ENCODE assay signal across 1 cellular context in genomic region chr19:45862564-45863334, GRCh38.
A peak's percentile ranks its signal among the peaks of the same experiment; 100 is the strongest.
TF ChIP-seq lines count a peak whose summit lies in the region.

Gene SYMPK (minus strand): TSS chr19:45863147. CDS start chr19:45854495, 8,652 bp downstream.

TF ChIP-seq in GM12878, 131 proteins besides CTCF, POLR2A, EP300 and RAD21 (continued from another document and continues in another):
- TF ChIP-seq E2F4 (IDR thresholded peaks at IDR 0.05; ENCODE audit: low read depth, low read length) (0 out of 2 replicates have a peak, but pooled peaks have one; percentile 41), RB1 (IDR thresholded peaks at IDR 0.05; ENCODE audit: borderline replicate concordance) (no peak), CUX1 (IDR thresholded peaks at IDR 0.05; ENCODE audit: insufficient replicate concordance, low read depth, low read length) (no peak), IRF3 (IDR thresholded peaks at IDR 0.05) (no peak), USF2 (IDR thresholded peaks at IDR 0.05; ENCODE audit: borderline replicate concordance, low read depth, low read length) (no peak), MYC (IDR thresholded peaks at IDR 0.05; ENCODE audit: insufficient read depth, insufficient read length, insufficient replicate concordance, low read length, severe bottlenecking) (peak; percentile 69), ZNF217 (IDR thresholded peaks at IDR 0.05) (peak; percentile 73; the same call in 1 of the 2 replicates), CBX5 (IDR thresholded peaks at IDR 0.05; ENCODE audit: low read depth) (no peak), E4F1 (IDR thresholded peaks at IDR 0.05; ENCODE audit: borderline replicate concordance, partially characterized antibody) (peak; percentile 74), CHD1 (IDR thresholded peaks at IDR 0.05; ENCODE audit: low read depth, low read length) (no peak), TAF1 (IDR thresholded peaks at IDR 0.05; ENCODE audit: borderline replicate concordance, low read depth, low read length) (peak; percentile 77), E2F8 (IDR thresholded peaks at IDR 0.05; ENCODE audit: low read depth, partially characterized antibody) (peak; percentile 44), EZH2 (IDR thresholded peaks at IDR 0.05; ENCODE audit: borderline replicate concordance, control insufficient read depth, low read depth, low read length) (no peak), PBX3 (IDR thresholded peaks at IDR 0.05; ENCODE audit: insufficient replicate concordance, low read depth, low read length) (peak; percentile 9), TCF7 (IDR thresholded peaks at IDR 0.05; ENCODE audit: borderline replicate concordance) (no peak), CEBPB (IDR thresholded peaks at IDR 0.05; ENCODE audit: borderline replicate concordance in 1 of 2, low read depth in 2 of 2, low read length in 2 of 2) (no peak), ATF3 (IDR thresholded peaks at IDR 0.05; ENCODE audit: borderline replicate concordance, extremely low read depth, low read depth, low read length) (no peak), RBBP5 (conservative IDR thresholded peaks at IDR 0.05) (no peak), SMC3 (IDR thresholded peaks at IDR 0.05; ENCODE audit: borderline replicate concordance, low read length) (no peak), ATF7 (IDR thresholded peaks at IDR 0.05; ENCODE audit: low read depth) (no peak), MTA2 (IDR thresholded peaks at IDR 0.05; ENCODE audit: low read depth) (no peak), FOS (IDR thresholded peaks at IDR 0.05; ENCODE audit: borderline replicate concordance, extremely low read depth, insufficient read length) (no peak), REST (IDR thresholded peaks at IDR 0.05; ENCODE audit: low read depth, low read length) (no peak), NFIC (IDR thresholded peaks at IDR 0.05; ENCODE audit: low read depth, low read length) (no peak), ZSCAN29 (IDR thresholded peaks at IDR 0.05) (no peak), BCL3 (IDR thresholded peaks at IDR 0.05; ENCODE audit: borderline replicate concordance, insufficient read depth, low read depth, low read length, poor library complexity, severe bottlenecking) (no peak), CBX3 (IDR thresholded peaks at IDR 0.05; ENCODE audit: borderline replicate concordance, low read depth) (no peak), RAD51 (IDR thresholded peaks at IDR 0.05) (peak; percentile 83; the same call in 1 of the 2 replicates), JUNB (IDR thresholded peaks at IDR 0.05) (no peak), NFXL1 (IDR thresholded peaks at IDR 0.05; ENCODE audit: borderline replicate concordance) (no peak), MEF2A (IDR thresholded peaks at IDR 0.05; ENCODE audit: insufficient read depth, low read depth, low read length) (0 out of 2 replicates have a peak, but pooled peaks have one; percentile 50), MXI1 (IDR thresholded peaks at IDR 0.05; ENCODE audit: low read depth, low read length) (peak; percentile 60; the same call in 1 of the 2 replicates), ASH2L (IDR thresholded peaks at IDR 0.05; ENCODE audit: borderline replicate concordance, low read depth) (no peak), MAX (IDR thresholded peaks at IDR 0.05; ENCODE audit: low read depth, low read length) (peak; percentile 6; the same call in 1 of the 2 replicates), LARP7 (IDR thresholded peaks at IDR 0.05) (peak; percentile 89), PML (IDR thresholded peaks at IDR 0.05; ENCODE audit: low read length) (no peak), SMAD5 (IDR thresholded peaks at IDR 0.05; ENCODE audit: low read depth) (peak; percentile 81; the same call in 1 of the 2 replicates)
